In genomic region chrX:51894697-51895336, GRCh38 we compare ENCODE assay signal across 8 cellular contexts. TPM values are rescaled to one million over a fixed set of nuclear protein-coding genes. Genes with fewer than 3 reads are reported as not detected.
DNase-seq lines count a peak whose midpoint lies in the region; ATAC-seq and TF ChIP-seq lines count a peak whose summit lies in the region.

No MANE protein-coding gene starts in this region.

- POLR2A ChIA-PET in activated CD4-positive, alpha-beta T cell treated with anti-CD3 and anti-CD28 coated beads for 36 hours (lab: Charles Lee): no interaction called here

- intact Hi-C loops in activated CD4-positive, alpha-beta T cell treated with anti-CD3 and anti-CD28 coated beads for 36 hours (cut with DNase I, micrococcal nuclease): loop anchor here in 1 of 2 experiments (5.0 to 10.0 kb wide), 2 partner anchors 400 to 1102 kb away; partner anchors contain the start of gene NUDT11
- intact Hi-C loops in mucosa of descending colon (cut with DNase I, micrococcal nuclease): no loop called here

- DNase-seq in activated CD4-positive, alpha-beta T cell treated with anti-CD3 and anti-CD28 coated beads for 36 hours: peak; percentile 19
- DNase-seq in activated CD4-positive, alpha-beta T cell treated with anti-CD3 and anti-CD28 coated beads for 1 hour: no peak
- DNase-seq in HFFc6 (no peak), NCI-H82 treated with DMSO at 0.1 percent for 48 hours (lab: John Stamatoyannopoulos, UW; ENCODE audit: unreplicated experiment) (peak; percentile 3), mucosa of descending colon (peak; percentile 16 to 53 (median 32)), GF-D8 (lab: John Stamatoyannopoulos, UW) (no peak), RPMI8226 (no peak)
- no peak for DNase-seq in effector memory CD4-positive, alpha-beta T cell

- no peak overlapping the region for H3K27ac ChIP-seq in effector memory CD4-positive, alpha-beta T cell (ENCODE audit: insufficient read depth, low read length, poor library complexity, severe bottlenecking)

- no peaks in the 10 kb centered on the region for H3K9me3 Mint-ChIP-seq in activated CD4-positive, alpha-beta T cell treated with anti-CD3 and anti-CD28 coated beads for 36 hours (ENCODE audit: low read depth)
- no peaks in the 10 kb centered on the region for H3K9me3 Mint-ChIP-seq in HFFc6

- TF ChIP-seq CTCF in HFFc6 (IDR thresholded peaks at IDR 0.05): no peak
- TF ChIP-seq CTCF in mucosa of descending colon (IDR thresholded peaks at IDR 0.05): no peak

- peak overlapping the region; percentile 92 for H3K4me3 Mint-ChIP-seq in activated CD4-positive, alpha-beta T cell treated with anti-CD3 and anti-CD28 coated beads for 36 hours
- peak overlapping the region; percentile 99 for H3K4me3 Mint-ChIP-seq in HFFc6

- H3K27me3 Mint-ChIP-seq in activated CD4-positive, alpha-beta T cell treated with anti-CD3 and anti-CD28 coated beads for 36 hours: no peaks in the 10 kb centered on the region
- peaks cover 6% of the 10 kb centered on the region for H3K27me3 Mint-ChIP-seq in HFFc6 (ENCODE audit: insufficient read depth)

- ATAC-seq in activated CD4-positive, alpha-beta T cell treated with anti-CD3 and anti-CD28 coated beads for 36 hours: no peak
- no peak for ATAC-seq in mucosa of descending colon

- no peaks in the 10 kb centered on the region for H3K27me3 ChIP-seq in effector memory CD4-positive, alpha-beta T cell (replicated peaks; ENCODE audit: control insufficient read depth, insufficient read depth, low read length, poor library complexity, severe bottlenecking)

- H3K9me3 ChIP-seq in effector memory CD4-positive, alpha-beta T cell (ENCODE audit: control insufficient read depth, low read length): no peaks in the 10 kb centered on the region
- H3K9me3 ChIP-seq in mucosa of descending colon: no peaks in the 10 kb centered on the region

- H3K27ac Mint-ChIP-seq in activated CD4-positive, alpha-beta T cell treated with anti-CD3 and anti-CD28 coated beads for 36 hours: no peak overlapping the region
- H3K27ac Mint-ChIP-seq in HFFc6: peak overlapping the region; percentile 96

- H3K36me3 ChIP-seq in effector memory CD4-positive, alpha-beta T cell (ENCODE audit: control insufficient read depth, insufficient read depth, low read length): peaks cover 5% of the 10 kb centered on the region
- no peaks in the 10 kb centered on the region for H3K36me3 ChIP-seq in mucosa of descending colon (ENCODE audit: low read depth)

- peak overlapping the region; percentile 68 for H3K4me3 ChIP-seq in effector memory CD4-positive, alpha-beta T cell (ENCODE audit: insufficient read depth, low read depth, low read length, poor library complexity, severe bottlenecking)
- no peak overlapping the region for H3K4me3 ChIP-seq in mucosa of descending colon

- peaks cover 19% of the 10 kb centered on the region for H3K4me1 Mint-ChIP-seq in activated CD4-positive, alpha-beta T cell treated with anti-CD3 and anti-CD28 coated beads for 36 hours
- peaks cover 49% of the 10 kb centered on the region for H3K4me1 Mint-ChIP-seq in HFFc6 (ENCODE audit: low read depth)

- CTCF ChIA-PET in activated CD4-positive, alpha-beta T cell treated with anti-CD3 and anti-CD28 coated beads for 36 hours (lab: Charles Lee): no interaction called here

- peaks cover 12% of the 10 kb centered on the region for H3K36me3 Mint-ChIP-seq in activated CD4-positive, alpha-beta T cell treated with anti-CD3 and anti-CD28 coated beads for 36 hours (ENCODE audit: low read depth)
- peaks cover 32% of the 10 kb centered on the region for H3K36me3 Mint-ChIP-seq in HFFc6 (ENCODE audit: low read depth)

- H3K4me1 ChIP-seq in effector memory CD4-positive, alpha-beta T cell (ENCODE audit: control insufficient read depth, insufficient read depth, low read length, poor library complexity, severe bottlenecking): peaks cover 3% of the 10 kb centered on the region
- no peaks in the 10 kb centered on the region for H3K4me1 ChIP-seq in mucosa of descending colon (ENCODE audit: low read depth)

RNA-seq across cellular contexts. Expression of gene MAGED1, which starts 1.4 kb away (rescaled TPM):
- total RNA-seq in activated CD4-positive, alpha-beta T cell treated with anti-CD3 and anti-CD28 coated beads for 36 hours: 10 to 100 TPM; 46.8 to 55.4 TPM
- 100 to 1,000 TPM; 410 to 601 (median 513) TPM for total RNA-seq in HFFc6 (2021; fragmentation: NEBNext Ultra II Directional; extraction: Animal tissue kit (Norgen Biotek cat#: 25700))
- total RNA-seq in mucosa of descending colon: 10 to 100 TPM; 53.0 to 91.5 (median 57.4) TPM

Comparison
In these comparisons a context has a peak if more than half of its experiments do, and no peak if none do; other contexts are left out.
1. DNase-seq: peak in activated CD4-positive, alpha-beta T cell treated with anti-CD3 and anti-CD28 coated beads for 36 hours (single experiment), NCI-H82 treated with DMSO at 0.1 percent for 48 hours (single experiment) and mucosa of descending colon (3 of 3); none in activated CD4-positive, alpha-beta T cell treated with anti-CD3 and anti-CD28 coated beads for 1 hour (single experiment), HFFc6 (single experiment), effector memory CD4-positive, alpha-beta T cell (0 of 3), GF-D8 (single experiment) and RPMI8226 (single experiment).
2. RNA of gene MAGED1, which starts 1.4 kb away (total RNA-seq): 410 to 601 TPM in HFFc6; 53.0 to 91.5 TPM in mucosa of descending colon and 46.8 to 55.4 TPM in activated CD4-positive, alpha-beta T cell treated with anti-CD3 and anti-CD28 coated beads for 36 hours; every median in the first group is over 4 times any median in the second.